Comparison of ENCODE assay signal across 25 cellular contexts in genomic region chr5:13189532-13189931, GRCh38.
"Had no signal": no experiment of that assay in that cellular context is flagged by ENCODE, and none has a peak within 500 bp of the region (broad histone marks: within the 10 kb centered on the region; RNA-seq: fewer than 3 reads in every experiment).

No MANE protein-coding gene starts in this region.

- H3K9me3 ChIP-seq: heart right ventricle, lower lobe of right lung, prostate gland, sigmoid colon, stomach, thyroid gland had no signal

- H3K27ac ChIP-seq: coronary artery, esophagus muscularis mucosa, foreskin keratinocyte, heart right ventricle, lower lobe of right lung, parathyroid adenoma, prostate gland, sigmoid colon, stomach, thyroid gland had no signal

- DNase-seq: dermis blood vessel endothelial cell; effector memory CD4-positive, alpha-beta T cell; foreskin keratinocyte; glutamatergic neuron; heart right ventricle; hippocampal formation; immature natural killer cell; islet precursor cell; left ventricle myocardium superior; lower lobe of right lung; natural killer cell; right cardiac atrium; sigmoid colon; stimulated activated CD4-positive, alpha-beta T cell treated with anti-CD3 and anti-CD28 coated beads, Interleukin-2, amount 100 ng/mL, for 24 hours; stimulated activated CD4-positive, alpha-beta T cell treated with anti-CD3 and anti-CD28 coated beads, Interleukin-4, amount 100 ng/mL, for 24 hours; stimulated activated naive CD4-positive, alpha-beta T cell treated with Interleukin-2 at 50 U/mL for 16 hours; stomach; thyroid gland; trophoblast cell had no signal

- H3K27ac Mint-ChIP-seq: immature natural killer cell; memory B cell; natural killer cell; stimulated activated effector memory CD8-positive, alpha-beta T cell treated with anti-CD3 and anti-CD28 coated beads, Interleukin-12 subunit alpha, Interleukin-12 subunit beta, amount 100 ng/mL, for 72 hours had no signal

- H3K9me3 Mint-ChIP-seq: memory B cell; stimulated activated effector memory CD8-positive, alpha-beta T cell treated with anti-CD3 and anti-CD28 coated beads, Interleukin-12 subunit alpha, Interleukin-12 subunit beta, amount 100 ng/mL, for 72 hours had no signal

- H3K27me3 ChIP-seq: esophagus muscularis mucosa, foreskin keratinocyte, heart right ventricle, sigmoid colon, stomach, thyroid gland had no signal

- H3K4me1 ChIP-seq: esophagus muscularis mucosa, foreskin keratinocyte, heart right ventricle, lower lobe of right lung, parathyroid adenoma, prostate gland, sigmoid colon, stomach, thyroid gland had no signal

- H3K79me2 ChIP-seq: parathyroid adenoma had no signal

- H3K4me1 Mint-ChIP-seq: immature natural killer cell; memory B cell; natural killer cell; stimulated activated effector memory CD8-positive, alpha-beta T cell treated with anti-CD3 and anti-CD28 coated beads, Interleukin-12 subunit alpha, Interleukin-12 subunit beta, amount 100 ng/mL, for 72 hours had no signal

- ATAC-seq: foreskin keratinocyte; heart right ventricle; left ventricle myocardium superior; natural killer cell; right cardiac atrium; stimulated activated effector memory CD8-positive, alpha-beta T cell treated with anti-CD3 and anti-CD28 coated beads, Interleukin-12 subunit alpha, Interleukin-12 subunit beta, amount 100 ng/mL, for 72 hours had no signal

- H3K27me3 Mint-ChIP-seq: memory B cell had no signal

- H3K4me3 Mint-ChIP-seq: immature natural killer cell; memory B cell; natural killer cell; stimulated activated effector memory CD8-positive, alpha-beta T cell treated with anti-CD3 and anti-CD28 coated beads, Interleukin-12 subunit alpha, Interleukin-12 subunit beta, amount 100 ng/mL, for 72 hours had no signal

- H3K36me3 Mint-ChIP-seq: immature natural killer cell; memory B cell; natural killer cell; stimulated activated effector memory CD8-positive, alpha-beta T cell treated with anti-CD3 and anti-CD28 coated beads, Interleukin-12 subunit alpha, Interleukin-12 subunit beta, amount 100 ng/mL, for 72 hours had no signal

- H3K4me3 ChIP-seq: coronary artery, esophagus muscularis mucosa, heart right ventricle, lower lobe of right lung, prostate gland, sigmoid colon, stomach, thyroid gland had no signal

- H3K36me3 ChIP-seq: esophagus muscularis mucosa, heart right ventricle, lower lobe of right lung, prostate gland, sigmoid colon, stomach, thyroid gland had no signal

- H2AFZ ChIP-seq: parathyroid adenoma had no signal
